In genomic region chr14:75876526-75876925, GRCh38 we compare ENCODE assay signal across 19 cellular contexts.
DNase-seq lines count a peak whose midpoint lies in the region; ATAC-seq and TF ChIP-seq lines count a peak whose summit lies in the region.
"Had no signal": no experiment of that assay in that cellular context is flagged by ENCODE, and none has a peak within 500 bp of the region (broad histone marks: within the 10 kb centered on the region; RNA-seq: fewer than 3 reads in every experiment).

No MANE protein-coding gene starts in this region.

- H4K20me1 ChIP-seq in GM23248 (ENCODE audit: insufficient read depth) = no peaks in the 10 kb centered on the region
- H4K20me1 ChIP-seq in GM23338 (replicated peaks; ENCODE audit: insufficient read depth) = peaks cover 15% of the 10 kb centered on the region

- H3K4me1 Mint-ChIP-seq in nephron (peaks cover 50% of the 10 kb centered on the region), GM23338 (0 out of 3 replicates have a peak, but pooled peaks cover 2% of the 10 kb centered on the region)
- H3K4me1 Mint-ChIP-seq: memory B cell, neural progenitor cell had no signal

- H3K4me3 ChIP-seq in GM23248 = no peak overlapping the region
- H3K4me3 ChIP-seq in fibroblast of the aortic adventitia (ENCODE audit: low read depth, low read length) = no peak overlapping the region
- no peak overlapping the region for H3K4me3 ChIP-seq in GM23338
- H3K4me3 ChIP-seq: esophagus squamous epithelium, neural progenitor cell, uterus had no signal

- no peak for TF ChIP-seq CTCF in fibroblast of the aortic adventitia (IDR thresholded peaks at IDR 0.05; ENCODE audit: insufficient read depth, low read length)
- no peak for TF ChIP-seq CTCF in nephron (IDR thresholded peaks at IDR 0.05; ENCODE audit: unreplicated experiment in 3 of 3)
- TF ChIP-seq CTCF in GM23338 (conservative IDR thresholded peaks at IDR 0.05; ENCODE audit: low read depth in 2 of 2) = no peak

- no peaks in the 10 kb centered on the region for H3K9me3 ChIP-seq in GM23248 (ENCODE audit: low read depth)
- H3K9me3 ChIP-seq: esophagus squamous epithelium, uterus had no signal

- peak overlapping the region; percentile 87 for H3K27ac ChIP-seq in GM23248
- no peak overlapping the region for H3K27ac ChIP-seq in GM23338 (ENCODE audit: low read depth)
- H3K27ac ChIP-seq: neural progenitor cell had no signal

- H3K9me3 Mint-ChIP-seq in nephron (no peaks in the 10 kb centered on the region), GM23338 (no peaks in the 10 kb centered on the region)
- H3K9me3 Mint-ChIP-seq: activated CD4-positive, alpha-beta T cell treated with anti-CD3 and anti-CD28 coated beads, Interleukin-2, amount 10 ng/mL, durations not matched to agents 24 days and 14 days; activated T-cell treated with anti-CD3 and anti-CD28 coated beads, Interleukin-2, amount 50 U/mL, for 72 hours; memory B cell; neural progenitor cell had no signal

- no peaks in the 10 kb centered on the region for H3K9me2 ChIP-seq in GM23248 (ENCODE audit: insufficient read depth)
- no peaks in the 10 kb centered on the region for H3K9me2 ChIP-seq in GM23338 (ENCODE audit: insufficient read depth)

- in situ Hi-C loops in GM23248 (cut with MboI) = no loop called here
- in situ Hi-C loops in G401 (cut with HindIII; ENCODE audit: low sequenced_read_pairs) = no loop called here

- peaks cover 11% of the 10 kb centered on the region for H3K36me3 Mint-ChIP-seq in nephron (ENCODE audit: low read depth)
- peaks cover 14% of the 10 kb centered on the region for H3K36me3 Mint-ChIP-seq in GM23338 (ENCODE audit: low read depth)

- 94 to 99% methylated on average over 3 of the region's 3 CpGs for WGBS in GM23248 (ENCODE audit: low coverage in 1 of 2, low lambda C conversion rate in 2 of 2, missing lambda C conversion rate in 2 of 2), 2 experiments

- H2AFZ ChIP-seq in GM23248 (no peak overlapping the region), GM23338 (no peak overlapping the region)
- H2AFZ ChIP-seq: neural progenitor cell had no signal

- H3K9ac ChIP-seq in GM23248 = peak overlapping the region; percentile 39; the same call in 1 of the 2 replicates
- H3K9ac ChIP-seq: neural progenitor cell had no signal

- H3K27me3 Mint-ChIP-seq in nephron (ENCODE audit: low read depth) (peaks cover 3% of the 10 kb centered on the region), GM23338 (ENCODE audit: insufficient read depth, low read depth, poor library complexity) (no peaks in the 10 kb centered on the region)
- H3K27me3 Mint-ChIP-seq: activated CD4-positive, alpha-beta T cell treated with anti-CD3 and anti-CD28 coated beads, Interleukin-2, amount 10 ng/mL, durations not matched to agents 24 days and 14 days; memory B cell had no signal

- H3K4me3 Mint-ChIP-seq in nephron (no peak overlapping the region), GM23338 (no peak overlapping the region)
- H3K4me3 Mint-ChIP-seq: activated CD4-positive, alpha-beta T cell treated with anti-CD3 and anti-CD28 coated beads, Interleukin-2, amount 10 ng/mL, durations not matched to agents 24 days and 14 days; activated T-cell treated with anti-CD3 and anti-CD28 coated beads, Interleukin-2, amount 50 U/mL, for 72 hours; memory B cell; neural progenitor cell had no signal

- H3K4me1 ChIP-seq in GM23248 (ENCODE audit: insufficient read depth) (peaks cover 32% of the 10 kb centered on the region), GM23338 (ENCODE audit: insufficient read depth) (peaks cover 2% of the 10 kb centered on the region; the same call in 1 of the 2 replicates)
- H3K4me1 ChIP-seq: neural progenitor cell, uterus had no signal

- no peaks in the 10 kb centered on the region for H3K36me3 ChIP-seq in GM23248 (ENCODE audit: low read depth)
- H3K36me3 ChIP-seq in GM23338 (ENCODE audit: insufficient read depth) = no peaks in the 10 kb centered on the region
- H3K36me3 ChIP-seq: esophagus squamous epithelium, neural progenitor cell, uterus had no signal

- H3K4me2 ChIP-seq in GM23248 (ENCODE audit: unreplicated experiment) = peak overlapping the region; percentile 21
- H3K4me2 ChIP-seq in GM23338 = no peak overlapping the region
- H3K4me2 ChIP-seq: neural progenitor cell had no signal

- ATAC-seq in GM23338 = no peak

- DNase-seq in GM23248 (no peak), astrocyte of the hippocampus (ENCODE audit: low read depth, low spot score) (peak; percentile 60), fibroblast of the aortic adventitia (ENCODE audit: low read depth) (peak; percentile 71), DMS153 treated with DMSO at 0.1 percent for 48 hours (lab: John Stamatoyannopoulos, UW; ENCODE audit: unreplicated experiment) (no peak), GM23338 (ENCODE audit: low spot score) (no peak), G401 (ENCODE audit: low spot score) (no peak)
- DNase-seq in activated CD8-positive, alpha-beta memory T cell treated with anti-CD3 and anti-CD28 coated beads for 24 hours = no peak
- DNase-seq: activated CD4-positive, alpha-beta T cell treated with anti-CD3 and anti-CD28 coated beads, Interleukin-2, amount 10 ng/mL, durations not matched to agents 24 days and 14 days; activated T-cell treated with anti-CD3 and anti-CD28 coated beads, Interleukin-2, amount 50 U/mL, for 72 hours; Calu3; esophagus squamous epithelium; NCI-H1048; NCI-H82; SHP77; stimulated activated naive CD4-positive, alpha-beta T cell; uterus had no signal

- H3F3A ChIP-seq in GM23248 (ENCODE audit: insufficient read depth) (peaks cover 32% of the 10 kb centered on the region), GM23338 (replicated peaks; ENCODE audit: low read depth) (no peaks in the 10 kb centered on the region)

- H3K27me3 ChIP-seq in GM23248 (replicated peaks; ENCODE audit: insufficient read depth) (no peaks in the 10 kb centered on the region), GM23338 (ENCODE audit: insufficient read depth) (no peaks in the 10 kb centered on the region)
- H3K27me3 ChIP-seq: esophagus squamous epithelium, neural progenitor cell, uterus had no signal

- H3K79me2 ChIP-seq in GM23248 (ENCODE audit: insufficient read depth) = no peaks in the 10 kb centered on the region
- no peaks in the 10 kb centered on the region for H3K79me2 ChIP-seq in GM23338 (replicated peaks; ENCODE audit: insufficient read depth)

- H3K27ac Mint-ChIP-seq in nephron (peak overlapping the region; percentile 31 to 90 (median 86)), GM23338 (no peak overlapping the region)
- H3K27ac Mint-ChIP-seq: activated T-cell treated with anti-CD3 and anti-CD28 coated beads, Interleukin-2, amount 50 U/mL, for 72 hours; memory B cell; neural progenitor cell had no signal

TF ChIP-seq in GM23338, 12 proteins besides CTCF, POLR2A, EP300 and RAD21 (continues in another document):
- TF ChIP-seq JUNB (IDR thresholded peaks at IDR 0.05; ENCODE audit: unreplicated experiment) (no peak), ZNF462 (CRISPR knock-in tag; IDR thresholded peaks at IDR 0.05) (no peak)

Comparison
In these comparisons a context has a peak if more than half of its experiments do, and no peak if none do; other contexts are left out.
1. DNase-seq: peak in astrocyte of the hippocampus (single experiment) and fibroblast of the aortic adventitia (single experiment); none in GM23248 (single experiment), DMS153 treated with DMSO at 0.1 percent for 48 hours (single experiment), GM23338 (single experiment), activated CD8-positive, alpha-beta memory T cell treated with anti-CD3 and anti-CD28 coated beads for 24 hours (single experiment) and G401 (single experiment).